10 cellular contexts compared by ENCODE assay signal in genomic region chr11:114077482-114078305, GRCh38. TPM values are rescaled to one million over a fixed set of nuclear protein-coding genes. Genes with fewer than 3 reads are reported as not detected.
A peak's percentile ranks its signal among the peaks of the same experiment; 100 is the strongest.
DNase-seq lines count a peak whose midpoint lies in the region; ATAC-seq and TF ChIP-seq lines count a peak whose summit lies in the region.
"Had no signal": no experiment of that assay in that cellular context is flagged by ENCODE, and none has a peak within 500 bp of the region (broad histone marks: within the 10 kb centered on the region; RNA-seq: fewer than 3 reads in every experiment).

No MANE protein-coding gene starts in this region.

- CTCF ChIA-PET in activated naive CD4-positive, alpha-beta T cell treated with anti-CD3 and anti-CD28 coated beads for 36 hours (lab: Charles Lee), result interaction anchor here (1.4 kb wide), 1 partner anchor 183 kb away, joined by 3 read pairs; no protein-coding TSS in a partner anchor
- CTCF ChIA-PET in activated CD4-positive, alpha-beta memory T cell treated with anti-CD3 and anti-CD28 coated beads for 36 hours (lab: Charles Lee), result no interaction called here

- DNase-seq in activated naive CD4-positive, alpha-beta T cell treated with anti-CD3 and anti-CD28 coated beads for 36 hours, result peak; percentile 56
- no peak for DNase-seq in activated naive CD4-positive, alpha-beta T cell (lab: John Stamatoyannopoulos, UW)
- DNase-seq in activated CD4-positive, alpha-beta memory T cell treated with anti-CD3 and anti-CD28 coated beads for 36 hours, result peak; percentile 56
- DNase-seq in transverse colon, result peak; percentile 51
- DNase-seq in Kasumi-1 (lab: John Stamatoyannopoulos, UW), result no peak
- no peak for DNase-seq in inferior parietal cortex (ENCODE audit: extremely low spot score)
- DNase-seq: stimulated activated CD4-positive, alpha-beta T cell treated with anti-CD3 and anti-CD28 coated beads, Interleukin-4, amount 100 ng/mL, for 4 hours had no signal

- intact Hi-C loops in activated naive CD4-positive, alpha-beta T cell treated with anti-CD3 and anti-CD28 coated beads for 36 hours (cut with micrococcal nuclease), result no loop called here
- intact Hi-C loops in activated CD4-positive, alpha-beta memory T cell treated with anti-CD3 and anti-CD28 coated beads for 36 hours (cut with micrococcal nuclease), result loop anchor here (5.0 kb wide), 1 partner anchor 105 kb away; no protein-coding TSS in a partner anchor
- intact Hi-C loops in transverse colon (cut with DNase I; ENCODE audit: low total_unique reads), result no loop called here

- H3K9me3 ChIP-seq in liver (ENCODE audit: control insufficient read depth in 4 of 4, low read length in 3 of 4) (no peaks in the 10 kb centered on the region), transverse colon (no peaks in the 10 kb centered on the region)

- TF ChIP-seq POLR2A in transverse colon (IDR thresholded peaks at IDR 0.05), result no peak

- TF ChIP-seq CTCF in liver (IDR thresholded peaks at IDR 0.05; ENCODE audit: low read depth, low read length, missing input control) (no peak), transverse colon (IDR thresholded peaks at IDR 0.05) (no peak)

- peaks cover 24 to 84% (median 63%) of the 10 kb centered on the region in 4 donors for H3K4me1 ChIP-seq in liver (ENCODE audit: control insufficient read depth in 4 of 4, insufficient read depth in 4 of 4, low read length in 3 of 4)
- H3K4me1 ChIP-seq in transverse colon, result peaks cover 57 to 96% (median 90%) of the 10 kb centered on the region in 4 donors

- in situ Hi-C loops in transverse colon (cut with MboI; ENCODE audit: low pct_ligation_motif_present in 1 of 4, low pct_unique_long_range_greater_than_20kb in 1 of 4, low sequenced_read_pairs in 3 of 4), result loop anchor here in 1 of 4 donors (10.0 kb wide), 1 partner anchor 107 kb away; no protein-coding TSS in a partner anchor

- H3K9me3 Mint-ChIP-seq in activated naive CD4-positive, alpha-beta T cell treated with anti-CD3 and anti-CD28 coated beads for 36 hours, result no peaks in the 10 kb centered on the region
- no peaks in the 10 kb centered on the region for H3K9me3 Mint-ChIP-seq in activated CD4-positive, alpha-beta memory T cell treated with anti-CD3 and anti-CD28 coated beads for 36 hours

- H3K27ac Mint-ChIP-seq in activated naive CD4-positive, alpha-beta T cell treated with anti-CD3 and anti-CD28 coated beads for 36 hours, result peak overlapping the region; percentile 22
- H3K27ac Mint-ChIP-seq in activated CD4-positive, alpha-beta memory T cell treated with anti-CD3 and anti-CD28 coated beads for 36 hours, result peak overlapping the region; percentile 73

- H3K4me1 Mint-ChIP-seq in activated naive CD4-positive, alpha-beta T cell treated with anti-CD3 and anti-CD28 coated beads for 36 hours (ENCODE audit: low read depth), result peaks cover 69% of the 10 kb centered on the region
- H3K4me1 Mint-ChIP-seq in activated CD4-positive, alpha-beta memory T cell treated with anti-CD3 and anti-CD28 coated beads for 36 hours (ENCODE audit: low read depth), result peaks cover 70% of the 10 kb centered on the region

- no peak for TF ChIP-seq RAD21 in liver (IDR thresholded peaks at IDR 0.05)

- no peak for TF ChIP-seq EP300 in transverse colon (IDR thresholded peaks at IDR 0.05; ENCODE audit: low read depth)

- H3K27me3 ChIP-seq in liver (ENCODE audit: control insufficient read depth in 4 of 4, insufficient read depth in 4 of 4, low read length in 3 of 4) (no peaks in the 10 kb centered on the region), transverse colon (no peaks in the 10 kb centered on the region)

- POLR2A ChIA-PET in activated CD4-positive, alpha-beta memory T cell treated with anti-CD3 and anti-CD28 coated beads for 36 hours (lab: Charles Lee), result no interaction called here

- no peak for ATAC-seq in GM18873 (IDR thresholded peaks at IDR 0.05; ENCODE audit: low FRiP score, unreplicated experiment)

- H3K36me3 Mint-ChIP-seq in activated naive CD4-positive, alpha-beta T cell treated with anti-CD3 and anti-CD28 coated beads for 36 hours (ENCODE audit: low read depth), result peaks cover 1% of the 10 kb centered on the region
- H3K36me3 Mint-ChIP-seq in activated CD4-positive, alpha-beta memory T cell treated with anti-CD3 and anti-CD28 coated beads for 36 hours, result peaks cover 3% of the 10 kb centered on the region

- peak overlapping the region; percentile 33 for H3K4me3 Mint-ChIP-seq in activated naive CD4-positive, alpha-beta T cell treated with anti-CD3 and anti-CD28 coated beads for 36 hours
- H3K4me3 Mint-ChIP-seq in activated CD4-positive, alpha-beta memory T cell treated with anti-CD3 and anti-CD28 coated beads for 36 hours, result peak overlapping the region; percentile 70

- peak overlapping the region in 1 of 2 donors; percentile 24 for H3K9ac ChIP-seq in liver (ENCODE audit: low read depth in 1 of 2, low read length in 2 of 2)

- H3K36me3 ChIP-seq in liver (ENCODE audit: control insufficient read depth in 4 of 4, insufficient read depth in 3 of 4, low read depth in 1 of 4, low read length in 3 of 4), result peaks cover 0 to 16% (median 8%) of the 10 kb centered on the region in 4 donors
- H3K36me3 ChIP-seq in transverse colon, result no peaks in the 10 kb centered on the region

- H3K27me3 Mint-ChIP-seq in activated naive CD4-positive, alpha-beta T cell treated with anti-CD3 and anti-CD28 coated beads for 36 hours (ENCODE audit: low read depth), result peaks cover 4% of the 10 kb centered on the region
- H3K27me3 Mint-ChIP-seq in activated CD4-positive, alpha-beta memory T cell treated with anti-CD3 and anti-CD28 coated beads for 36 hours, result no peaks in the 10 kb centered on the region

- no peak overlapping the region for H3K4me3 ChIP-seq in liver (ENCODE audit: low read depth in 1 of 3, low read length in 3 of 3)
- H3K4me3 ChIP-seq in transverse colon, result no peak overlapping the region

- H3K27ac ChIP-seq in liver (ENCODE audit: low read depth in 1 of 2, low read length in 2 of 2) (peak overlapping the region; percentile 22 to 40), transverse colon (peak overlapping the region; percentile 66 to 76 (median 68))

- 70% methylated on average over 9 of the region's 9 CpGs for WGBS in liver
- WGBS in transverse colon (ENCODE audit: low coverage in 1 of 2), 2 donors, result 53% methylated on average over 9 of the region's 9 CpGs; no CpG with 5 or more reads in 1 of the 2 donors

TF ChIP-seq in liver, 16 proteins besides CTCF, POLR2A, EP300 and RAD21:
- TF ChIP-seq ZBTB33 (IDR thresholded peaks at IDR 0.05) (no peak), NR2F2 (IDR thresholded peaks at IDR 0.05) (no peak), HNF4A (conservative IDR thresholded peaks at IDR 0.05) (no peak), HNF4G (IDR thresholded peaks at IDR 0.05) (no peak), FOXA1 (IDR thresholded peaks at IDR 0.05) (no peak), TAF1 (conservative IDR thresholded peaks at IDR 0.05) (no peak), FOXA2 (IDR thresholded peaks at IDR 0.05) (no peak), JUND (IDR thresholded peaks at IDR 0.05) (no peak)

RNA-seq across cellular contexts. Expression of gene ZBTB16, which starts 18.2 kb away (rescaled TPM):
- total RNA-seq in activated naive CD4-positive, alpha-beta T cell treated with anti-CD3 and anti-CD28 coated beads for 36 hours, result 1 to 10 TPM; 1.5 to 2.3 TPM
- 1 to 10 TPM; 7.7 to 9.7 TPM for total RNA-seq in activated CD4-positive, alpha-beta memory T cell treated with anti-CD3 and anti-CD28 coated beads for 36 hours
- total RNA-seq in liver, result 100 to 1,000 TPM in 1 of 2 donors, 1 to 10 TPM in 1; 8.9 to 140 TPM
- polyA plus RNA-seq in liver, result 10 to 100 TPM; 18.7 to 50.4 TPM
- 100 to 1,000 TPM; 108 to 271 (median 155) TPM for total RNA-seq in transverse colon
- total RNA-seq: RPMI7951 had no signal

Comparison
In these comparisons a context has a peak if more than half of its experiments do, and no peak if none do; other contexts are left out.
1. DNase-seq: peak in activated naive CD4-positive, alpha-beta T cell treated with anti-CD3 and anti-CD28 coated beads for 36 hours (single experiment), activated CD4-positive, alpha-beta memory T cell treated with anti-CD3 and anti-CD28 coated beads for 36 hours (single experiment) and transverse colon (single experiment); none in activated naive CD4-positive, alpha-beta T cell (0 of 4), Kasumi-1 (0 of 2) and inferior parietal cortex (single experiment).